9 cellular contexts compared by ENCODE assay signal in the genomic region with DNA sequence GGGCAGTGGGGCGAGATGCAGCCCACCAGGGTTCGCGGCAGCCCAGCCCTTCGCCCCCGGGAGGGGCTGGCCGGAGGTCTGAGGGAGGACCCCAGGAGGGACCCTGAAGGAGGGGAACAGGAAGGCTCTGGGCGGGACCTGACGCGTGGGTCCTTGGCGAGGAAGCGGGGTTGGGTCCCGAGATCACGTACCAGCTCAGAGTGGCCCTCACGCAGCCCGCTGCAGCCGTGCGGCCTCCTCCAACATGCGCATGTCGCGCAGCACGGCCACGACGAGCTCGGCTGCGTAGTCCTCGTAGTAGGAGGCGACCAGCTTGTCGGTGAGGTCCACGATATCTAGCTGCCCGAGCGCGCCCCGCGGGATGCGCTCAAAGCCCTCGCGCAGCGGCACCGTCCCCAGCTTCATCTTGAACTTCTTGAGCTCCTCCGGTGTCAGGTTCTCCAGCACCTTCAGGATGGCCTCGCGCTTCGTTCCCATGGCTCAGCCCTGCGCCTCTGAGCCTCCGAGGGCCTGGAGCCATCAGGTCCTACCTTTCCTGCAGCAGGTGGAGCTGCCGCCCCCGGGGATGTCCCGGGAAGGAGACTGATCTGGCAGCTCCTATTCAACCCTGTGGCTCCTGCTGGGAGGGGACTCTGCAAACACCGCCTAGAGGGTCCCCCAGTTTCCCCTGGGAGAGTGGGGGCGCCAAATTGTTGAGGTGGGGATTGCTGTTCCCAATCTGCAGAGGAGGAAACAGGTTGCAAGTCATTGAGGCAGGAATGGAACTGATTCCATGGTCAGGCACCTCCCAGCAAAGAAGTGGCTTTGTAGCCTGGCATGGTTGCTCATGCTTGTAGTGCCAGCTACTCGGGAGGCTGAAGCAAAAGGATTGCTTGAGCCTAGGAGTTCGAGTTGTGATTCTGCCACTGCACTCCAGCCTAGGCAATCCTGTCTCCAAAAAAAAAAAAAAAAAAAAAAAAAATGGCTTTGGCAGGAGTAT. TPM values are rescaled to one million over a fixed set of nuclear protein-coding genes. Genes with fewer than 3 reads are reported as not detected.
DNase-seq lines count a peak whose midpoint lies in the region; ATAC-seq and TF ChIP-seq lines count a peak whose summit lies in the region.
"Had no signal": no experiment of that assay in that cellular context is flagged by ENCODE, and none has a peak within 500 bp of the region (broad histone marks: within the 10 kb centered on the region; RNA-seq: fewer than 3 reads in every experiment).

A gene (minus strand): TSS at position 584 of the 979 bp plus-strand sequence. CDS start 107 bp downstream, at position 477.

- 6 to 10% methylated on average over 52 of the region's 52 CpGs for WGBS in sigmoid colon, 2 donors

- H3K4me1 ChIP-seq in sigmoid colon: peaks cover 0 to 29% (median 27%) of the 10 kb centered on the region in 4 donors
- peaks cover 0 to 32% (median 26%) of the 10 kb centered on the region in 4 donors for H3K4me1 ChIP-seq in tibial artery

- H3K36me3 Mint-ChIP-seq in activated T-helper 1 cell treated with anti-CD3 and anti-CD28 coated beads, Interleukin-12 subunit alpha, Interleukin-12 subunit beta, Interleukin-2, Interleukin-4 antibody, amounts not matched to agents 30 ng/mL and 10 ng/mL and 1 ng/mL, durations not matched to agents 14 hours and 24 hours and 36 hours (ENCODE audit: low read depth): no peaks in the 10 kb centered on the region

- no peak for TF ChIP-seq POLR2A in sigmoid colon (IDR thresholded peaks at IDR 0.05)

- H3K9me3 Mint-ChIP-seq in activated T-helper 1 cell treated with anti-CD3 and anti-CD28 coated beads, Interleukin-12 subunit alpha, Interleukin-12 subunit beta, Interleukin-2, Interleukin-4 antibody, amounts not matched to agents 30 ng/mL and 10 ng/mL and 1 ng/mL, durations not matched to agents 14 hours and 24 hours and 36 hours: no peaks in the 10 kb centered on the region

- no peak within 1 kb of the TSS for H3K27ac Mint-ChIP-seq in activated T-helper 1 cell treated with anti-CD3 and anti-CD28 coated beads, Interleukin-12 subunit alpha, Interleukin-12 subunit beta, Interleukin-2, Interleukin-4 antibody, amounts not matched to agents 30 ng/mL and 10 ng/mL and 1 ng/mL, durations not matched to agents 14 hours and 24 hours and 36 hours

- H3K9me3 ChIP-seq in sigmoid colon (no peaks in the 10 kb centered on the region), tibial artery (no peaks in the 10 kb centered on the region)

- DNase-seq in GM20000 (ENCODE audit: low spot score): peak; percentile 45
- DNase-seq in activated T-helper 1 cell treated with anti-CD3 and anti-CD28 coated beads, Interleukin-12 subunit alpha, Interleukin-12 subunit beta, Interleukin-2, Interleukin-4 antibody, amounts not matched to agents 30 ng/mL and 10 ng/mL and 1 ng/mL, durations not matched to agents 14 hours and 24 hours and 36 hours (ENCODE audit: low spot score): no peak
- DNase-seq in left ventricle myocardium superior: peak; percentile 47
- DNase-seq in sigmoid colon: no peak
- no peak for DNase-seq in tibial artery
- no peak for DNase-seq in Ammon's horn (ENCODE audit: low spot score)
- DNase-seq in LoVo (ENCODE audit: low spot score): no peak
- DNase-seq: activated gamma-delta T cell had no signal

- TF ChIP-seq CTCF in GM20000 (IDR thresholded peaks at IDR 0.05; ENCODE audit: extremely low read depth, missing control alignments): no peak
- TF ChIP-seq CTCF in sigmoid colon (IDR thresholded peaks at IDR 0.05): no peak
- no peak for TF ChIP-seq CTCF in tibial artery (IDR thresholded peaks at IDR 0.05)

- no peak for TF ChIP-seq EP300 in sigmoid colon (IDR thresholded peaks at IDR 0.05)

- peaks cover 31 to 72% (median 56%) of the 10 kb centered on the region in 3 donors for H3K27me3 ChIP-seq in sigmoid colon
- H3K27me3 ChIP-seq in tibial artery: peaks cover 0 to 48% of the 10 kb centered on the region in 2 donors

- H3K4me3 ChIP-seq in sigmoid colon (peak within 1 kb of the TSS in 3 of 4 donors; percentile 14 to 49 (median 47)), tibial artery (peak within 1 kb of the TSS in 1 of 2 donors; percentile 55)

- peaks cover 17% of the 10 kb centered on the region for H3K4me1 Mint-ChIP-seq in activated T-helper 1 cell treated with anti-CD3 and anti-CD28 coated beads, Interleukin-12 subunit alpha, Interleukin-12 subunit beta, Interleukin-2, Interleukin-4 antibody, amounts not matched to agents 30 ng/mL and 10 ng/mL and 1 ng/mL, durations not matched to agents 14 hours and 24 hours and 36 hours (ENCODE audit: low read depth)

- intact Hi-C loops in activated T-helper 1 cell treated with anti-CD3 and anti-CD28 coated beads, Interleukin-12 subunit alpha, Interleukin-12 subunit beta, Interleukin-2, Interleukin-4 antibody, amounts not matched to agents 30 ng/mL and 10 ng/mL and 1 ng/mL, durations not matched to agents 14 hours and 24 hours and 36 hours (cut with micrococcal nuclease): loop anchor here (2.0 to 5.0 kb wide), 3 partner anchors 16 to 225 kb away; a partner anchor contains a TSS
- intact Hi-C loops in left ventricle myocardium superior (cut with micrococcal nuclease): no loop called here
- intact Hi-C loops in sigmoid colon (cut with DNase I): no loop called here
- intact Hi-C loops in tibial artery (cut with DNase I; ENCODE audit: low total_unique reads): no loop called here

- H3K27ac ChIP-seq in sigmoid colon: no peak within 1 kb of the TSS
- H3K27ac ChIP-seq in tibial artery: no peak within 1 kb of the TSS

- H3K4me3 Mint-ChIP-seq in activated T-helper 1 cell treated with anti-CD3 and anti-CD28 coated beads, Interleukin-12 subunit alpha, Interleukin-12 subunit beta, Interleukin-2, Interleukin-4 antibody, amounts not matched to agents 30 ng/mL and 10 ng/mL and 1 ng/mL, durations not matched to agents 14 hours and 24 hours and 36 hours: peak within 1 kb of the TSS; percentile 74

- no peak for ATAC-seq in left ventricle myocardium superior
- no peak for ATAC-seq in GM21619 (IDR thresholded peaks at IDR 0.05; ENCODE audit: unreplicated experiment)

- H3K27me3 Mint-ChIP-seq in activated T-helper 1 cell treated with anti-CD3 and anti-CD28 coated beads, Interleukin-12 subunit alpha, Interleukin-12 subunit beta, Interleukin-2, Interleukin-4 antibody, amounts not matched to agents 30 ng/mL and 10 ng/mL and 1 ng/mL, durations not matched to agents 14 hours and 24 hours and 36 hours (ENCODE audit: insufficient read depth): peaks cover 44% of the 10 kb centered on the region

- H3K36me3 ChIP-seq in sigmoid colon: no peaks in the 10 kb centered on the region
- H3K36me3 ChIP-seq in tibial artery: no peaks in the 10 kb centered on the region

RNA-seq across cellular contexts. Expression of the gene that starts here (rescaled TPM):
- total RNA-seq in activated T-helper 1 cell treated with anti-CD3 and anti-CD28 coated beads, Interleukin-12 subunit alpha, Interleukin-12 subunit beta, Interleukin-2, Interleukin-4 antibody, amounts not matched to agents 30 ng/mL and 10 ng/mL and 1 ng/mL, durations not matched to agents 14 hours and 24 hours and 36 hours: not detected in 2 replicates
- not detected for total RNA-seq in left ventricle myocardium superior
- total RNA-seq in sigmoid colon: not detected
- polyA plus RNA-seq in sigmoid colon: under 1 TPM in 1 of 3 donors, not detected in 2; 0.16 TPM

Comparison
In these comparisons a context has a peak if more than half of its experiments do, and no peak if none do; other contexts are left out.
1. Peak in DNase-seq in left ventricle myocardium superior; RNA of the gene not detected or under 1 TPM.